Comparison of ENCODE assay signal across 27 cellular contexts in genomic region chr5:172827843-172828242, GRCh38. TPM values are rescaled to one million over a fixed set of nuclear protein-coding genes. Genes with fewer than 3 reads are reported as not detected.
A peak's percentile ranks its signal among the peaks of the same experiment; 100 is the strongest.
DNase-seq lines count a peak whose midpoint lies in the region; ATAC-seq lines count a peak whose summit lies in the region.
"Had no signal": no experiment of that assay in that cellular context is flagged by ENCODE, and none has a peak within 500 bp of the region (broad histone marks: within the 10 kb centered on the region; RNA-seq: fewer than 3 reads in every experiment).

No MANE protein-coding gene starts in this region.

- no peak for DNase-seq in activated naive CD8-positive, alpha-beta T cell treated with anti-CD3 and anti-CD28 coated beads, Interleukin-2, amount 50 U/mL, for 24 hours
- no peak for DNase-seq in activated naive CD8-positive, alpha-beta T cell treated with anti-CD3 and anti-CD28 coated beads for 36 hours
- DNase-seq in OCI-M1 (lab: John Stamatoyannopoulos, UW) = peak; percentile 10
- peak; percentile 64 for DNase-seq in iPS-NIHi7 (ENCODE audit: extremely low spot score)
- DNase-seq in activated gamma-delta T cell (lab: John Stamatoyannopoulos, UW) = no peak
- DNase-seq in T-helper 1 cell = no peak
- DNase-seq: activated CD4-positive, alpha-beta T cell treated with anti-CD3 and anti-CD28 coated beads for 4 hours; activated CD8-positive, alpha-beta memory T cell treated with anti-CD3 and anti-CD28 coated beads for 24 hours; activated naive CD4-positive, alpha-beta T cell treated with Interleukin-2 at 50 U/mL for 16 hours; activated T-cell treated with anti-CD3 and anti-CD28 coated beads, Interleukin-2, amount 50 U/mL, for 1 hour; AML-193; amniotic stem cell; DMS53; esophagus squamous epithelium; GF-D8; left ventricle myocardium superior; NCI-H1694; NCI-H2171; NCI-H510A treated with DMSO at 0.1 percent for 48 hours; nephron progenitor cell; NK-92 treated with Interleukin-12 subunit alpha and Interleukin-12 subunit beta, amount 100 ng/mL, for 24 hours; Peyer's patch; SIG-M5; T-cell had no signal

- peak; percentile 49 for ATAC-seq in activated naive CD8-positive, alpha-beta T cell treated with anti-CD3 and anti-CD28 coated beads, Interleukin-2, amount 50 U/mL, for 24 hours
- ATAC-seq in GM18861 (IDR thresholded peaks at IDR 0.05; ENCODE audit: unreplicated experiment) = no peak
- ATAC-seq: left ventricle myocardium superior, T-cell had no signal

- peaks cover 10% of the 10 kb centered on the region for H3K9me3 ChIP-seq in skeletal muscle satellite cell (replicated peaks; ENCODE audit: low read length)
- H3K9me3 ChIP-seq: prostate gland had no signal

- peaks cover 41% of the 10 kb centered on the region for H3K4me1 ChIP-seq in skeletal muscle satellite cell (ENCODE audit: control insufficient read depth, insufficient read depth, low read length)
- H3K4me1 ChIP-seq: esophagus squamous epithelium, prostate gland had no signal

- H3K27ac Mint-ChIP-seq in activated naive CD8-positive, alpha-beta T cell treated with anti-CD3 and anti-CD28 coated beads, Interleukin-2, amount 50 U/mL, for 24 hours = no peak overlapping the region
- no peak overlapping the region for H3K27ac Mint-ChIP-seq in activated naive CD8-positive, alpha-beta T cell treated with anti-CD3 and anti-CD28 coated beads for 36 hours
- H3K27ac Mint-ChIP-seq: nephron progenitor cell had no signal

- H3K4me3 Mint-ChIP-seq in activated naive CD8-positive, alpha-beta T cell treated with anti-CD3 and anti-CD28 coated beads, Interleukin-2, amount 50 U/mL, for 24 hours = no peak overlapping the region
- H3K4me3 Mint-ChIP-seq in activated naive CD8-positive, alpha-beta T cell treated with anti-CD3 and anti-CD28 coated beads for 36 hours = no peak overlapping the region
- H3K4me3 Mint-ChIP-seq: nephron progenitor cell, T-cell had no signal

- H3K4me1 Mint-ChIP-seq in activated naive CD8-positive, alpha-beta T cell treated with anti-CD3 and anti-CD28 coated beads, Interleukin-2, amount 50 U/mL, for 24 hours = peaks cover under 1% of the 10 kb centered on the region
- peaks cover 2% of the 10 kb centered on the region for H3K4me1 Mint-ChIP-seq in activated naive CD8-positive, alpha-beta T cell treated with anti-CD3 and anti-CD28 coated beads for 36 hours

- no peaks in the 10 kb centered on the region for H3K27me3 Mint-ChIP-seq in activated naive CD8-positive, alpha-beta T cell treated with anti-CD3 and anti-CD28 coated beads, Interleukin-2, amount 50 U/mL, for 24 hours
- H3K27me3 Mint-ChIP-seq in activated naive CD8-positive, alpha-beta T cell treated with anti-CD3 and anti-CD28 coated beads for 36 hours = no peaks in the 10 kb centered on the region
- H3K27me3 Mint-ChIP-seq: T-cell had no signal

- H3K9me3 Mint-ChIP-seq in activated naive CD8-positive, alpha-beta T cell treated with anti-CD3 and anti-CD28 coated beads, Interleukin-2, amount 50 U/mL, for 24 hours = peaks cover 18% of the 10 kb centered on the region
- peaks cover 13% of the 10 kb centered on the region for H3K9me3 Mint-ChIP-seq in activated naive CD8-positive, alpha-beta T cell treated with anti-CD3 and anti-CD28 coated beads for 36 hours

- H3K4me2 ChIP-seq in skeletal muscle satellite cell (ENCODE audit: low read length) = no peak overlapping the region

- H3K4me3 ChIP-seq in skeletal muscle satellite cell (ENCODE audit: low read length) = no peak overlapping the region
- H3K4me3 ChIP-seq: esophagus squamous epithelium, Peyer's patch, prostate gland had no signal

- no peaks in the 10 kb centered on the region for H3K36me3 ChIP-seq in skeletal muscle satellite cell (ENCODE audit: insufficient read depth, low read length)
- H3K36me3 ChIP-seq: esophagus squamous epithelium, Peyer's patch, prostate gland had no signal

- peaks cover 9% of the 10 kb centered on the region for H3K36me3 Mint-ChIP-seq in activated naive CD8-positive, alpha-beta T cell treated with anti-CD3 and anti-CD28 coated beads, Interleukin-2, amount 50 U/mL, for 24 hours (ENCODE audit: low read depth)
- H3K36me3 Mint-ChIP-seq in activated naive CD8-positive, alpha-beta T cell treated with anti-CD3 and anti-CD28 coated beads for 36 hours = no peaks in the 10 kb centered on the region

- peak overlapping the region; percentile 77 for H3K9ac ChIP-seq in skeletal muscle satellite cell (ENCODE audit: low read depth, low read length)

- H3K27me3 ChIP-seq in skeletal muscle satellite cell (ENCODE audit: control insufficient read depth, insufficient read depth, low read length) = no peaks in the 10 kb centered on the region
- H3K27me3 ChIP-seq: esophagus squamous epithelium, Peyer's patch had no signal

RNA-seq across cellular contexts. Expression of gene ERGIC1, which starts 6.2 kb away (rescaled TPM):
- 10 to 100 TPM; 45.9 to 46.9 TPM for total RNA-seq in activated naive CD8-positive, alpha-beta T cell treated with anti-CD3 and anti-CD28 coated beads for 36 hours
- total RNA-seq in skeletal muscle satellite cell (2012; rRNA removed) = 162 and 224 TPM in 2 replicates

RNA-seq across cellular contexts. Expression of gene DUSP1, which starts 56.8 kb away (rescaled TPM):
- total RNA-seq in activated naive CD8-positive, alpha-beta T cell treated with anti-CD3 and anti-CD28 coated beads for 36 hours = 1 to 10 TPM; 8.7 to 8.9 TPM
- total RNA-seq in skeletal muscle satellite cell (2012; rRNA removed) = 204 and 438 TPM in 2 replicates

Comparison
In these comparisons a context has a peak if more than half of its experiments do, and no peak if none do; other contexts are left out.
1. DNase-seq: peak in OCI-M1 (single experiment) and iPS-NIHi7 (single experiment); none in activated naive CD8-positive, alpha-beta T cell treated with anti-CD3 and anti-CD28 coated beads, Interleukin-2, amount 50 U/mL, for 24 hours (single experiment), activated naive CD8-positive, alpha-beta T cell treated with anti-CD3 and anti-CD28 coated beads for 36 hours (single experiment), activated gamma-delta T cell (single experiment) and T-helper 1 cell (0 of 5).